Comparison of ENCODE assay signal across 20 cellular contexts in genomic region chr12:98453070-98453469, GRCh38.
DNase-seq lines count a peak whose midpoint lies in the region; ATAC-seq and TF ChIP-seq lines count a peak whose summit lies in the region.
"Had no signal": no experiment of that assay in that cellular context is flagged by ENCODE, and none has a peak within 500 bp of the region (broad histone marks: within the 10 kb centered on the region; RNA-seq: fewer than 3 reads in every experiment).

No MANE protein-coding gene starts in this region.

- H3K4me3 ChIP-seq in psoas muscle: no peak overlapping the region
- H3K4me3 ChIP-seq: BLaER1, MG63 had no signal

- peaks cover 9% of the 10 kb centered on the region for H3K4me1 Mint-ChIP-seq in activated CD4-positive, alpha-beta T cell treated with anti-CD3 and anti-CD28 coated beads, Interleukin-2, amount 10 ng/mL, durations not matched to agents 24 days and 14 days
- H3K4me1 Mint-ChIP-seq in activated naive CD8-positive, alpha-beta T cell treated with anti-CD3 and anti-CD28 coated beads, Interleukin-2, amount 50 U/mL, for 24 hours: peaks cover 17% of the 10 kb centered on the region
- peaks cover 10% of the 10 kb centered on the region for H3K4me1 Mint-ChIP-seq in activated naive CD8-positive, alpha-beta T cell treated with anti-CD3 and anti-CD28 coated beads for 36 hours
- H3K4me1 Mint-ChIP-seq in stimulated activated effector memory CD8-positive, alpha-beta T cell treated with anti-CD3 and anti-CD28 coated beads, Interleukin-12 subunit alpha, Interleukin-12 subunit beta, amount 100 ng/mL, for 72 hours: peaks cover 6% of the 10 kb centered on the region

- no peak for TF ChIP-seq CTCF in psoas muscle (IDR thresholded peaks at IDR 0.05)

- H3K36me3 ChIP-seq in psoas muscle (ENCODE audit: insufficient read depth in 1 of 2, low read depth in 1 of 2): no peaks in the 10 kb centered on the region
- H3K36me3 ChIP-seq: BLaER1, MG63 had no signal

- peaks cover 0 to 30% (median 3%) of the 10 kb centered on the region in 3 donors for H3K27me3 ChIP-seq in psoas muscle (ENCODE audit: insufficient read depth in 3 of 3, low read length in 2 of 3)
- H3K27me3 ChIP-seq: BLaER1, MG63 had no signal

- no peaks in the 10 kb centered on the region for H3K36me3 Mint-ChIP-seq in activated CD4-positive, alpha-beta T cell treated with anti-CD3 and anti-CD28 coated beads, Interleukin-2, amount 10 ng/mL, durations not matched to agents 24 days and 14 days (ENCODE audit: low read depth)
- no peaks in the 10 kb centered on the region for H3K36me3 Mint-ChIP-seq in activated naive CD8-positive, alpha-beta T cell treated with anti-CD3 and anti-CD28 coated beads, Interleukin-2, amount 50 U/mL, for 24 hours (ENCODE audit: low read depth)
- no peaks in the 10 kb centered on the region for H3K36me3 Mint-ChIP-seq in activated naive CD8-positive, alpha-beta T cell treated with anti-CD3 and anti-CD28 coated beads for 36 hours
- H3K36me3 Mint-ChIP-seq in stimulated activated effector memory CD8-positive, alpha-beta T cell treated with anti-CD3 and anti-CD28 coated beads, Interleukin-12 subunit alpha, Interleukin-12 subunit beta, amount 100 ng/mL, for 72 hours: no peaks in the 10 kb centered on the region

- peaks cover 22% of the 10 kb centered on the region for H3K27me3 Mint-ChIP-seq in activated CD4-positive, alpha-beta T cell treated with anti-CD3 and anti-CD28 coated beads, Interleukin-2, amount 10 ng/mL, durations not matched to agents 24 days and 14 days
- H3K27me3 Mint-ChIP-seq in activated naive CD8-positive, alpha-beta T cell treated with anti-CD3 and anti-CD28 coated beads, Interleukin-2, amount 50 U/mL, for 24 hours: peaks cover 34% of the 10 kb centered on the region
- H3K27me3 Mint-ChIP-seq in activated naive CD8-positive, alpha-beta T cell treated with anti-CD3 and anti-CD28 coated beads for 36 hours: peaks cover 35% of the 10 kb centered on the region

- peak; percentile 65 for ATAC-seq in activated naive CD8-positive, alpha-beta T cell treated with anti-CD3 and anti-CD28 coated beads, Interleukin-2, amount 50 U/mL, for 24 hours
- ATAC-seq in stimulated activated effector memory CD8-positive, alpha-beta T cell treated with anti-CD3 and anti-CD28 coated beads, Interleukin-12 subunit alpha, Interleukin-12 subunit beta, amount 100 ng/mL, for 72 hours: peak; percentile 79
- ATAC-seq in psoas muscle: no peak
- ATAC-seq in GM18505 (IDR thresholded peaks at IDR 0.05; ENCODE audit: unreplicated experiment): no peak
- ATAC-seq: PC-3 had no signal

- no peaks in the 10 kb centered on the region for H3K9me3 ChIP-seq in psoas muscle
- H3K9me3 ChIP-seq: MG63 had no signal

- DNase-seq in activated CD4-positive, alpha-beta T cell treated with anti-CD3 and anti-CD28 coated beads for 48 hours: peak; percentile 42
- no peak for DNase-seq in activated CD4-positive, alpha-beta T cell treated with anti-CD3 and anti-CD28 coated beads, Interleukin-2, amount 10 ng/mL, durations not matched to agents 24 days and 14 days
- DNase-seq in activated naive CD8-positive, alpha-beta T cell treated with anti-CD3 and anti-CD28 coated beads, Interleukin-2, amount 50 U/mL, for 24 hours: peak; percentile 15
- DNase-seq in activated naive CD8-positive, alpha-beta T cell treated with anti-CD3 and anti-CD28 coated beads for 36 hours: no peak
- DNase-seq in head of caudate nucleus (peak in 25 of 42 donors; percentile 7 to 73 (median 33)), psoas muscle (no peak)
- peak in 1 of 2 donors; percentile 47 for DNase-seq in stimulated activated effector memory CD8-positive, alpha-beta T cell treated with anti-CD3 and anti-CD28 coated beads, Interleukin-12 subunit alpha, Interleukin-12 subunit beta, amount 100 ng/mL, for 72 hours (ENCODE audit: low spot score in 2 of 2)
- DNase-seq: CD8-positive, alpha-beta memory T cell; DMS79 treated with DMSO at 0.1 percent for 48 hours; HCEC 1CT; IMR-90; Karpas-422; MG63; NCI-H1092; NCI-H1694; NCI-H510A treated with DMSO at 0.1 percent for 48 hours; NCI-H82; PC-3 had no signal

- no peak overlapping the region for H3K4me3 Mint-ChIP-seq in activated CD4-positive, alpha-beta T cell treated with anti-CD3 and anti-CD28 coated beads, Interleukin-2, amount 10 ng/mL, durations not matched to agents 24 days and 14 days
- peak overlapping the region; percentile 28 for H3K4me3 Mint-ChIP-seq in activated naive CD8-positive, alpha-beta T cell treated with anti-CD3 and anti-CD28 coated beads, Interleukin-2, amount 50 U/mL, for 24 hours
- no peak overlapping the region for H3K4me3 Mint-ChIP-seq in activated naive CD8-positive, alpha-beta T cell treated with anti-CD3 and anti-CD28 coated beads for 36 hours
- no peak overlapping the region for H3K4me3 Mint-ChIP-seq in stimulated activated effector memory CD8-positive, alpha-beta T cell treated with anti-CD3 and anti-CD28 coated beads, Interleukin-12 subunit alpha, Interleukin-12 subunit beta, amount 100 ng/mL, for 72 hours
- H3K4me3 Mint-ChIP-seq: CD8-positive, alpha-beta memory T cell had no signal

- no peaks in the 10 kb centered on the region for H3K4me1 ChIP-seq in psoas muscle
- H3K4me1 ChIP-seq: BLaER1 had no signal

- 92 to 95% (median 93%) methylated on average over 4 of the region's 4 CpGs for WGBS in psoas muscle, 3 donors

- intact Hi-C loops in activated CD4-positive, alpha-beta T cell treated with anti-CD3 and anti-CD28 coated beads, Interleukin-2, amount 10 ng/mL, durations not matched to agents 24 days and 14 days (cut with micrococcal nuclease): loop anchor here (2.0 kb wide), 1 partner anchor 62 kb away; the partner anchor contains the start of gene TMPO
- intact Hi-C loops in head of caudate nucleus (cut with DNase I) (no loop called here), psoas muscle (cut with DNase I) (no loop called here)

- no peak for TF ChIP-seq POLR2A in GM18505 (IDR thresholded peaks at IDR 0.05; ENCODE audit: borderline replicate concordance, extremely low read depth, insufficient read depth, insufficient read length)

- no peaks in the 10 kb centered on the region for H3K9me3 Mint-ChIP-seq in activated CD4-positive, alpha-beta T cell treated with anti-CD3 and anti-CD28 coated beads, Interleukin-2, amount 10 ng/mL, durations not matched to agents 24 days and 14 days
- no peaks in the 10 kb centered on the region for H3K9me3 Mint-ChIP-seq in activated naive CD8-positive, alpha-beta T cell treated with anti-CD3 and anti-CD28 coated beads, Interleukin-2, amount 50 U/mL, for 24 hours
- H3K9me3 Mint-ChIP-seq in activated naive CD8-positive, alpha-beta T cell treated with anti-CD3 and anti-CD28 coated beads for 36 hours: no peaks in the 10 kb centered on the region
- H3K9me3 Mint-ChIP-seq in stimulated activated effector memory CD8-positive, alpha-beta T cell treated with anti-CD3 and anti-CD28 coated beads, Interleukin-12 subunit alpha, Interleukin-12 subunit beta, amount 100 ng/mL, for 72 hours: no peaks in the 10 kb centered on the region

- H3K27ac Mint-ChIP-seq in activated CD4-positive, alpha-beta T cell treated with anti-CD3 and anti-CD28 coated beads, Interleukin-2, amount 10 ng/mL, durations not matched to agents 24 days and 14 days: no peak overlapping the region
- H3K27ac Mint-ChIP-seq in activated naive CD8-positive, alpha-beta T cell treated with anti-CD3 and anti-CD28 coated beads, Interleukin-2, amount 50 U/mL, for 24 hours: peak overlapping the region; percentile 17
- H3K27ac Mint-ChIP-seq in activated naive CD8-positive, alpha-beta T cell treated with anti-CD3 and anti-CD28 coated beads for 36 hours: no peak overlapping the region
- H3K27ac Mint-ChIP-seq in stimulated activated effector memory CD8-positive, alpha-beta T cell treated with anti-CD3 and anti-CD28 coated beads, Interleukin-12 subunit alpha, Interleukin-12 subunit beta, amount 100 ng/mL, for 72 hours: no peak overlapping the region
- H3K27ac Mint-ChIP-seq: CD8-positive, alpha-beta memory T cell had no signal

- no peak overlapping the region for H3K27ac ChIP-seq in psoas muscle
- H3K27ac ChIP-seq: BLaER1 had no signal

Comparison
In these comparisons a context has a peak if more than half of its experiments do, and no peak if none do; other contexts are left out.
1. DNase-seq: peak in activated CD4-positive, alpha-beta T cell treated with anti-CD3 and anti-CD28 coated beads for 48 hours (single experiment), activated naive CD8-positive, alpha-beta T cell treated with anti-CD3 and anti-CD28 coated beads, Interleukin-2, amount 50 U/mL, for 24 hours (single experiment) and head of caudate nucleus (25 of 42); none in activated CD4-positive, alpha-beta T cell treated with anti-CD3 and anti-CD28 coated beads, Interleukin-2, amount 10 ng/mL, durations not matched to agents 24 days and 14 days (single experiment), activated naive CD8-positive, alpha-beta T cell treated with anti-CD3 and anti-CD28 coated beads for 36 hours (single experiment) and psoas muscle (0 of 2).
2. ATAC-seq: peak in activated naive CD8-positive, alpha-beta T cell treated with anti-CD3 and anti-CD28 coated beads, Interleukin-2, amount 50 U/mL, for 24 hours (single experiment) and stimulated activated effector memory CD8-positive, alpha-beta T cell treated with anti-CD3 and anti-CD28 coated beads, Interleukin-12 subunit alpha, Interleukin-12 subunit beta, amount 100 ng/mL, for 72 hours (single experiment); none in psoas muscle (0 of 4) and GM18505 (single experiment).